8 cellular contexts compared by ENCODE assay signal in the genomic region with DNA sequence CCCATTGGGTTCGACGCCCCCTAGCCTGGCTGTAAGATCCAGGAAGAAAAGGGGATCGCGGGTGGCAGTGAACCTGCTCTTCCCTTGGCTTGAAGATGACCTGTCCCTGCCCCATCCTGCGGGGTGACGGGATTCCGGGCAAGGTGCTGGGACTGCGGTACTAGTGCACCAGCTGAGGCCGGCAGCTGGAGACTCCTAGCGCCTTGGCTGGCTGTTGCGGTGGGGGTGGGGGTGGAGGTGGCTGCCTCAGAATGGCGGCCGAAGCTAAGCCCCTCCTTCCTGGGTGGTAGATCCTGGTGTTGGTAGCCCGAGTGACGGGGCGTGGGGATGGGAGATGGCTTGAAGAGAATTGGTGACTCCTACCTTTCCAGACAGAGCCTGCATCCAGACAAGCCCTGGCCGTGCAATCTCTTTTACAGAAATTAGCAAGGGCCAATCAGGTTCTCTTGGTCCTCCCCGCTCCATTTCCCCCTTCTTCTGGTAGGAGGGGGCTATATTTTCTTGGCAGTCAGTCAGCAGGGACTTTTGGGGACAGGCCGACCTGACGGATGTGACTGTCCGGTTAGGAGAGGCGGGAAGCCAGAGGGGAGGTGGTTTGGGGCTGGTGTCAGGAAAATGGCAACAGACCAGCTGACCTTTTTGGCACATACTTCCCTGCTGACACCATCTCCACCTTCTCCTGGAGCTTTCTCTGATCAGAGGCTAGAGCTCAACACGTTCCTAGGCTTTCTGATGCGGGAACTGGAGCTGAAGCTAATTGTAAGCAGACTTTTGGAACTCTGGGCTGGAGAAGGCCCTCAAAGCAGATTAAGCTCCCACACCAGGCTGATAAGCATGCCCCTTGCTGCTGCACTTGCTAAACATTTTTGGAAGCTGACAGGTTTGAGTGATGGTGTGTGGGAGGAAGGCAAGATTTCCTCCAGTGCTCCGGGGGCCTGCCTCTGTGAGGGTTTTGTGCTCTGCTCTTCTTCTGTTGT. TPM values are rescaled to one million over a fixed set of nuclear protein-coding genes. Genes with fewer than 3 reads are reported as not detected.
DNase-seq lines count a peak whose midpoint lies in the region; ATAC-seq and TF ChIP-seq lines count a peak whose summit lies in the region.

No MANE protein-coding gene starts in this region.

- TF ChIP-seq CTCF in left lung (IDR thresholded peaks at IDR 0.05) (no peak), thoracic aorta (IDR thresholded peaks at IDR 0.05) (no peak)

- H3K27me3 Mint-ChIP-seq in CD4-positive, CD25-positive, alpha-beta regulatory T cell: peaks cover 66% of the 10 kb centered on the region

- H3K4me3 ChIP-seq in CD4-positive, CD25-positive, alpha-beta regulatory T cell (ENCODE audit: low read depth, low read length): peak overlapping the region; percentile 53
- peak overlapping the region; percentile 54 to 55 for H3K4me3 ChIP-seq in left lung
- peak overlapping the region; percentile 92 for H3K4me3 ChIP-seq in thoracic aorta

- peaks cover 0 to 2% (median 0%) of the 10 kb centered on the region in 7 donors for H3K9me3 Mint-ChIP-seq in CD4-positive, CD25-positive, alpha-beta regulatory T cell

- H3K4me1 ChIP-seq in CD4-positive, CD25-positive, alpha-beta regulatory T cell (ENCODE audit: control insufficient read depth, insufficient read depth, low read length, poor library complexity, severe bottlenecking): peaks cover 27% of the 10 kb centered on the region
- H3K4me1 ChIP-seq in left lung (peaks cover 7 to 31% of the 10 kb centered on the region in 2 donors), thoracic aorta (ENCODE audit: control insufficient read depth in 1 of 2, low read depth in 2 of 2) (peaks cover 33 to 65% of the 10 kb centered on the region in 2 donors)

- intact Hi-C loops in left lung (cut with DNase I): no loop called here

- no peak for ATAC-seq in CD4-positive, CD25-positive, alpha-beta regulatory T cell (ENCODE audit: low read depth in 2 of 2)
- ATAC-seq in left lung (peak; percentile 18), thoracic aorta (ENCODE audit: insufficient number of reproducible peaks, low FRiP score, low read depth) (peak; percentile 26), HG02623 (IDR thresholded peaks at IDR 0.05; ENCODE audit: unreplicated experiment) (no peak)

- no peak overlapping the region for H3K27ac ChIP-seq in CD4-positive, CD25-positive, alpha-beta regulatory T cell (ENCODE audit: insufficient read depth, low read length, poor library complexity, severe bottlenecking)
- H3K27ac ChIP-seq in left lung (peak overlapping the region in 1 of 2 donors; percentile 11), thoracic aorta (peak overlapping the region; percentile 98)

- H3K9me3 ChIP-seq in CD4-positive, CD25-positive, alpha-beta regulatory T cell (ENCODE audit: control insufficient read depth in 2 of 2, low read length in 2 of 2): no peaks in the 10 kb centered on the region
- H3K9me3 ChIP-seq in left lung (no peaks in the 10 kb centered on the region), thoracic aorta (no peaks in the 10 kb centered on the region)

- H3K27ac Mint-ChIP-seq in CD4-positive, CD25-positive, alpha-beta regulatory T cell: peak overlapping the region in 2 of 3 donors; percentile 56 to 80

- H3K4me1 Mint-ChIP-seq in CD4-positive, CD25-positive, alpha-beta regulatory T cell: peaks cover 4 to 40% (median 17%) of the 10 kb centered on the region in 4 donors

- no peaks in the 10 kb centered on the region for H3K36me3 Mint-ChIP-seq in CD4-positive, CD25-positive, alpha-beta regulatory T cell

- no peaks in the 10 kb centered on the region for H3K36me3 ChIP-seq in CD4-positive, CD25-positive, alpha-beta regulatory T cell (ENCODE audit: control insufficient read depth, insufficient read depth, low read length)
- H3K36me3 ChIP-seq in left lung (no peaks in the 10 kb centered on the region), thoracic aorta (no peaks in the 10 kb centered on the region)

- no peak for DNase-seq in CD4-positive, CD25-positive, alpha-beta regulatory T cell
- peak; percentile 57 to 82 for DNase-seq in NCI-H446 (lab: John Stamatoyannopoulos, UW)
- peak; percentile 74 for DNase-seq in cerebellum (ENCODE audit: low spot score)
- DNase-seq in left lung: no peak
- peak; percentile 78 for DNase-seq in thoracic aorta (ENCODE audit: low spot score)
- no peak for DNase-seq in COLO668 (lab: John Stamatoyannopoulos, UW; ENCODE audit: unreplicated experiment)
- DNase-seq in HuH-7.5 (ENCODE audit: low spot score): no peak

- peak overlapping the region; percentile 88 to 93 (median 91) for H3K4me3 Mint-ChIP-seq in CD4-positive, CD25-positive, alpha-beta regulatory T cell

- peaks cover 20% of the 10 kb centered on the region for H3K27me3 ChIP-seq in CD4-positive, CD25-positive, alpha-beta regulatory T cell (ENCODE audit: control insufficient read depth, insufficient read depth, low read length)
- H3K27me3 ChIP-seq in left lung (peaks cover 0 to 37% of the 10 kb centered on the region in 2 donors), thoracic aorta (replicated peaks; ENCODE audit: insufficient read depth) (no peaks in the 10 kb centered on the region)

RNA-seq across cellular contexts. Expression of gene NAV2, which starts 2.0 kb away (rescaled TPM):
- total RNA-seq in CD4-positive, CD25-positive, alpha-beta regulatory T cell: 0.59 TPM
- under 1 TPM in 2 of 4 donors, not detected in 2; 0.14 to 0.36 TPM for polyA plus RNA-seq in CD4-positive, CD25-positive, alpha-beta regulatory T cell
- total RNA-seq in cerebellum (18.3 TPM), left lung (10 to 100 TPM; 42.9 to 59.9 TPM), thoracic aorta (100 to 1,000 TPM; 125 to 230 TPM)

Comparison
In these comparisons a context has a peak if more than half of its experiments do, and no peak if none do; other contexts are left out.
1. ATAC-seq: peak in left lung (single experiment) and thoracic aorta (single experiment); none in CD4-positive, CD25-positive, alpha-beta regulatory T cell (0 of 2) and HG02623 (single experiment).
2. DNase-seq: peak in NCI-H446 (2 of 2), cerebellum (single experiment) and thoracic aorta (single experiment); none in CD4-positive, CD25-positive, alpha-beta regulatory T cell (0 of 3), left lung (0 of 2), COLO668 (single experiment) and HuH-7.5 (single experiment).
3. RNA of gene NAV2, which starts 2.0 kb away (total RNA-seq): 125 to 230 TPM in thoracic aorta, 42.9 to 59.9 TPM in left lung and 18.3 TPM in cerebellum (single experiment); 0.59 TPM in CD4-positive, CD25-positive, alpha-beta regulatory T cell (single experiment); every median in the first group is over 10 times any median in the second.
4. Peak in every context shown above with its lines, with median percentiles within 50 percentile points of each other: H3K4me3 ChIP-seq.